Comparison of ENCODE assay signal across 2 cellular contexts in genomic region chr5:80242849-80243248, GRCh38.
TF ChIP-seq lines count a peak whose summit lies in the region.

No MANE protein-coding gene starts in this region.

TF ChIP-seq in HCT116, 20 proteins besides CTCF, POLR2A, EP300 and RAD21:
- TF ChIP-seq CBX3 (IDR thresholded peaks at IDR 0.05; ENCODE audit: low read depth) (peak; percentile 53), ZBTB33 (IDR thresholded peaks at IDR 0.05; ENCODE audit: extremely low read depth, insufficient replicate concordance, low read length) (no peak)

TF ChIP-seq in K562, 482 proteins besides CTCF, POLR2A, EP300 and RAD21:
- TF ChIP-seq ZNF695 (CRISPR knock-in tag; IDR thresholded peaks at IDR 0.05) (no peak), CBX5 (IDR thresholded peaks at IDR 0.05; ENCODE audit: borderline replicate concordance, low read depth) (peak; percentile 95), CBX3 (IDR thresholded peaks at IDR 0.05; ENCODE audit: borderline replicate concordance in 1 of 2, low read length in 2 of 2) (peak in 1 of 2 experiments; percentile 80; a peak in 1 of 3 replicates), TRIM28 (IDR thresholded peaks at IDR 0.05) (peak; percentile 69; the same call in 1 of the 2 replicates), ZNF124 (CRISPR knock-in tag; IDR thresholded peaks at IDR 0.05) (peak; percentile 99), CBX1 (IDR thresholded peaks at IDR 0.05; ENCODE audit: low read depth) (peak; percentile 50; the same call in 1 of the 2 replicates)
